ENCODE assay signal across 29 cellular contexts in genomic region chr10:47225928-47226645, GRCh38.
"Had no signal": no experiment of that assay in that cellular context is flagged by ENCODE, and none has a peak within 500 bp of the region (broad histone marks: within the 10 kb centered on the region; RNA-seq: fewer than 3 reads in every experiment).

No MANE protein-coding gene starts in this region.

- H3K9me3 Mint-ChIP-seq: natural killer cell treated with Interleukin-12 subunit alpha and Interleukin-12 subunit beta and Interleukin-15 and Interleukin-18, amount 100 ng/mL, for 72 hours had no signal

- DNase-seq: cortex of kidney; dorsolateral prefrontal cortex; effector CD4-positive, alpha-beta T cell; foreskin keratinocyte; heart left ventricle; kidney; left lung; mesenchymal stem cell; mucosa of descending colon; naive B cell; occipital lobe; ovary; psoas muscle; right cardiac atrium; spleen; stimulated activated CD4-positive, alpha-beta T cell treated with anti-CD3 and anti-CD28 coated beads, Interleukin-4, amount 100 ng/mL, for 4 hours; stimulated activated naive CD8-positive, alpha-beta T cell treated with anti-CD3 and anti-CD28 coated beads, Interleukin-15, Interleukin-2, amounts not matched to agents 100 U/mL and 50 U/mL, for 24 hours; substantia nigra; testis; tibial artery had no signal

- H2AFZ ChIP-seq: hepatocyte had no signal

- H3K4me3 Mint-ChIP-seq: mesothelial cell of epicardium; naive B cell; natural killer cell treated with Interleukin-12 subunit alpha and Interleukin-12 subunit beta and Interleukin-15 and Interleukin-18, amount 100 ng/mL, for 72 hours; stimulated activated memory B cell treated with anti-CD40 and anti-IgM and Interleukin-4, amounts not matched to agents 10 μg/mL and 1 μg/mL and 100 μg/mL, for 72 hours; type B pancreatic cell had no signal

- H3K27me3 ChIP-seq: dorsolateral prefrontal cortex, gastroesophageal sphincter, heart left ventricle, hepatocyte, left lung, ovary, testis, tibial artery had no signal

- H3K4me1 ChIP-seq: foreskin keratinocyte, left lung, psoas muscle, testis had no signal

- H3K4me1 Mint-ChIP-seq: mesothelial cell of epicardium; stimulated activated memory B cell treated with anti-CD40 and anti-IgM and Interleukin-4, amounts not matched to agents 10 μg/mL and 1 μg/mL and 100 μg/mL, for 72 hours had no signal

- H3K27ac ChIP-seq: dorsolateral prefrontal cortex, epithelial cell of prostate, foreskin keratinocyte, gastroesophageal sphincter, heart left ventricle, hepatocyte, left lung, ovary, psoas muscle, skin epidermis, spleen, testis, tibial artery had no signal

- H3K36me3 Mint-ChIP-seq: mesothelial cell of epicardium; natural killer cell treated with Interleukin-12 subunit alpha and Interleukin-12 subunit beta and Interleukin-15 and Interleukin-18, amount 100 ng/mL, for 72 hours; stimulated activated memory B cell treated with anti-CD40 and anti-IgM and Interleukin-4, amounts not matched to agents 10 μg/mL and 1 μg/mL and 100 μg/mL, for 72 hours; type B pancreatic cell had no signal

- H3K27me3 Mint-ChIP-seq: stimulated activated memory B cell treated with anti-CD40 and anti-IgM and Interleukin-4, amounts not matched to agents 10 μg/mL and 1 μg/mL and 100 μg/mL, for 72 hours had no signal

- H3K27ac Mint-ChIP-seq: mesothelial cell of epicardium; natural killer cell treated with Interleukin-12 subunit alpha and Interleukin-12 subunit beta and Interleukin-15 and Interleukin-18, amount 100 ng/mL, for 72 hours; stimulated activated memory B cell treated with anti-CD40 and anti-IgM and Interleukin-4, amounts not matched to agents 10 μg/mL and 1 μg/mL and 100 μg/mL, for 72 hours; type B pancreatic cell had no signal

- ATAC-seq: esophagus mucosa; foreskin keratinocyte; gastroesophageal sphincter; heart left ventricle; left lung; mucosa of descending colon; right cardiac atrium; stimulated activated naive CD8-positive, alpha-beta T cell treated with anti-CD3 and anti-CD28 coated beads, Interleukin-15, Interleukin-2, amounts not matched to agents 100 U/mL and 50 U/mL, for 24 hours had no signal

- H3K79me2 ChIP-seq: hepatocyte had no signal

- H3K9me3 ChIP-seq: mucosa of descending colon, ovary, psoas muscle, testis had no signal

- H3K4me2 ChIP-seq: hepatocyte had no signal
